ENCODE assay signal across 22 cellular contexts in the genomic region with DNA sequence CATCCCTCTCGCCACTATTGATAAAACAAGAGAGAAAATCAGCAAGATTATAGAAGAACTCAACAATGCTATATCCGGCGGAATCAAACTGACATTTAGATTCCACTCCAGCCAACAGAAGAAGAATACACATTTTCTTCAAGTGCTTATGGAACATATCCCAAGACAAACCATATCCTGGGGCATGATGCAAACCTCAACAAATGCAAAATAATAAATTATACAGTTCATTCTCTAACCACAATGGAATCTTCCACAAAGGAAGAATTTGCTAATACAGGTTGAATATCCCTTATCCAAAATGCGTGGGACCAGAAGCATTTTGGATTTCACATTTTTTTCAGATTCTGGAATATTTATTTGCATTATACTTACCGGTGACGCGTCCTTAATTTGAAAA. TPM values are rescaled to one million over a fixed set of nuclear protein-coding genes. Genes with fewer than 3 reads are reported as not detected.
A peak's percentile ranks its signal among the peaks of the same experiment; 100 is the strongest.
DNase-seq lines count a peak whose midpoint lies in the region; ATAC-seq, FAIRE-seq and TF ChIP-seq lines count a peak whose summit lies in the region.
"Had no signal": no experiment of that assay in that cellular context is flagged by ENCODE, and none has a peak within 500 bp of the region (broad histone marks: within the 10 kb centered on the region; RNA-seq: fewer than 3 reads in every experiment).

No MANE protein-coding gene starts in this region.

- H3K79me1 ChIP-seq in IMR-90 (ENCODE audit: low read depth in 1 of 2, low read length in 2 of 2) = no peaks in the 10 kb centered on the region

- H3K27me3 ChIP-seq in SK-N-SH (ENCODE audit: insufficient read depth) (no peaks in the 10 kb centered on the region), IMR-90 (ENCODE audit: control insufficient read depth, insufficient read depth, low read length) (peaks cover 16% of the 10 kb centered on the region), astrocyte (ENCODE audit: insufficient read depth, low read length) (peaks cover 6% of the 10 kb centered on the region)

- H3K27ac ChIP-seq in SK-N-SH (ENCODE audit: low read depth in 2 of 2, low read length in 1 of 2) = no peak overlapping the region
- no peak overlapping the region for H3K27ac ChIP-seq in IMR-90 (ENCODE audit: insufficient read depth, low read length)
- H3K27ac ChIP-seq in astrocyte (ENCODE audit: low read depth, low read length) = no peak overlapping the region
- H3K27ac ChIP-seq: 22Rv1, HL-60 had no signal

- no peaks in the 10 kb centered on the region for H3K9me2 ChIP-seq in SK-N-SH

- no peak overlapping the region for H3K18ac ChIP-seq in IMR-90 (ENCODE audit: low read depth, low read length)

- H3K36me3 Mint-ChIP-seq in astrocyte (ENCODE audit: low read depth, unreplicated experiment) = no peaks in the 10 kb centered on the region
- H3K36me3 Mint-ChIP-seq: CD4-positive, CD25-positive, alpha-beta regulatory T cell; CD8-positive, alpha-beta memory T cell had no signal

- peaks cover 24% of the 10 kb centered on the region for H3K27me3 Mint-ChIP-seq in astrocyte (ENCODE audit: low read depth, unreplicated experiment)

- BruUV-seq in IMR-90 (replicated peaks; lab: Mats Ljungman, UMichigan) = no TSS peak

- no peak overlapping the region for H2AK5ac ChIP-seq in IMR-90 (ENCODE audit: low read depth, low read length)

- H3K56ac ChIP-seq in IMR-90 (ENCODE audit: extremely low read depth, insufficient read depth, low read length) = no peak overlapping the region

- peak in 1 of 2 experiments; percentile 55; a peak in 1 of 4 replicates for TF ChIP-seq EP300 in SK-N-SH (IDR thresholded peaks at IDR 0.05; ENCODE audit: borderline replicate concordance in 1 of 2, low read depth in 1 of 2, low read length in 1 of 2)

- no peak overlapping the region for H3K27ac Mint-ChIP-seq in astrocyte (ENCODE audit: unreplicated experiment)
- H3K27ac Mint-ChIP-seq: CD4-positive, CD25-positive, alpha-beta regulatory T cell; CD8-positive, alpha-beta memory T cell; GM23338 had no signal

- H2BK120ac ChIP-seq in IMR-90 (ENCODE audit: low read depth, low read length) = no peak overlapping the region

- 87% methylated on average over 7 of the region's 7 CpGs for WGBS in SK-N-SH (ENCODE audit: low lambda C conversion rate)
- WGBS in IMR-90 (ENCODE audit: extremely low coverage in 2 of 2, insufficient read length in 1 of 2), 2 experiments = no CpG with 5 or more reads among the region's 7 CpGs
- WGBS in lower leg skin, 2 donors = 70 to 82% methylated on average over 7 of the region's 7 CpGs

- dilution Hi-C loops in IMR-90 (cut with HindIII; ENCODE audit: low sequenced_read_pairs, unreplicated experiment) = no loop called here

- H2BK15ac ChIP-seq in IMR-90 (ENCODE audit: low read depth, low read length) = no peak overlapping the region

- H2BK5ac ChIP-seq in IMR-90 (ENCODE audit: low read depth, low read length, poor library complexity, severe bottlenecking) = no peak overlapping the region

- H3K4me3 ChIP-seq in SK-N-SH (ENCODE audit: low read depth in 2 of 2, low read length in 1 of 2) (no peak overlapping the region), IMR-90 (ENCODE audit: insufficient read depth, low read depth, low read length) (no peak overlapping the region), astrocyte (ENCODE audit: insufficient read depth, low read depth, low read length) (no peak overlapping the region), lower leg skin (ENCODE audit: low read depth, poor library complexity, severe bottlenecking) (no peak overlapping the region)
- H3K4me3 ChIP-seq: GM12878, GM23338, K562 had no signal

- H3K4ac ChIP-seq in IMR-90 (ENCODE audit: low read depth, low read length) = no peak overlapping the region

- DNase-seq in SK-N-SH = no peak
- peak; percentile 7 for DNase-seq in IMR-90
- DNase-seq in astrocyte (ENCODE audit: low read depth) = peak; percentile 82
- DNase-seq in lower leg skin (ENCODE audit: low spot score in 2 of 2) = no peak
- no peak for DNase-seq in islet precursor cell
- DNase-seq: BE2C; C1 segment of cervical spinal cord; CD4-positive, CD25-positive, alpha-beta regulatory T cell; CD8-positive, alpha-beta memory T cell; COR-L47; DMS 273 treated with DMSO at 0.1 percent for 48 hours; DMS53; GF-D8; HCEC 1CT had no signal

- H3K9me1 ChIP-seq in IMR-90 (ENCODE audit: insufficient read depth, low read length) = no peaks in the 10 kb centered on the region

- TF ChIP-seq CTCF in SK-N-SH (IDR thresholded peaks at IDR 0.05) = no peak
- TF ChIP-seq CTCF in IMR-90 (conservative IDR thresholded peaks at IDR 0.05; ENCODE audit: low read depth, low read length) = no peak
- no peak for TF ChIP-seq CTCF in astrocyte (IDR thresholded peaks at IDR 0.05; ENCODE audit: insufficient read depth, low read depth, low read length)
- no peak for TF ChIP-seq CTCF in lower leg skin (IDR thresholded peaks at IDR 0.05)

- H3K79me2 ChIP-seq in SK-N-SH (ENCODE audit: insufficient read depth) = no peaks in the 10 kb centered on the region
- no peaks in the 10 kb centered on the region for H3K79me2 ChIP-seq in astrocyte (ENCODE audit: insufficient read depth, low read length)

- no peak overlapping the region for H2BK20ac ChIP-seq in IMR-90 (ENCODE audit: low read depth, low read length)

- no peaks in the 10 kb centered on the region for H3K4me1 Mint-ChIP-seq in astrocyte (ENCODE audit: low read depth, unreplicated experiment)
- H3K4me1 Mint-ChIP-seq: GM23338 had no signal

- H3K14ac ChIP-seq in IMR-90 (replicated peaks; ENCODE audit: low read depth, low read length) = no peak overlapping the region

- TF ChIP-seq RAD21 in SK-N-SH (IDR thresholded peaks at IDR 0.05; ENCODE audit: low read length) = no peak
- TF ChIP-seq RAD21 in IMR-90 (IDR thresholded peaks at IDR 0.05; ENCODE audit: low read length) = no peak

- no peak for FAIRE-seq in astrocyte (lab: Jason Lieb, UNC)
- FAIRE-seq: GM12878, H54, K562 had no signal

- H2AFZ ChIP-seq in SK-N-SH (ENCODE audit: low read depth) (no peak overlapping the region), IMR-90 (replicated peaks; ENCODE audit: low read length, poor library complexity) (no peak overlapping the region), astrocyte (ENCODE audit: low read depth, low read length) (no peak overlapping the region)
- H2AFZ ChIP-seq: GM23338 had no signal

- peaks cover 6% of the 10 kb centered on the region for H3F3A ChIP-seq in SK-N-SH (replicated peaks; ENCODE audit: insufficient read depth)

- H4K5ac ChIP-seq in IMR-90 (ENCODE audit: low read depth, low read length) = no peak overlapping the region

- H4K20me1 ChIP-seq in SK-N-SH (ENCODE audit: insufficient read depth) (no peaks in the 10 kb centered on the region), IMR-90 (ENCODE audit: insufficient read depth, low read length) (no peaks in the 10 kb centered on the region), astrocyte (ENCODE audit: insufficient read depth, low read length) (no peaks in the 10 kb centered on the region)

- no peak overlapping the region for H4K8ac ChIP-seq in IMR-90 (ENCODE audit: low read depth in 2 of 2, low read length in 2 of 2)

- CTCF ChIA-PET in SK-N-SH (lab: Yijun Ruan, JAX) = interaction anchor here (1.2 kb wide), 1 partner anchor 23 kb away, joined by 3 read pairs; no protein-coding TSS in a partner anchor
- CTCF ChIA-PET in IMR-90 (lab: Yijun Ruan, JAX) = interaction anchor here (1.1 kb wide), 1 partner anchor 19 kb away, joined by 5 read pairs; no protein-coding TSS in a partner anchor

- no peak overlapping the region for H2AK9ac ChIP-seq in IMR-90 (replicated peaks; ENCODE audit: low read depth, low read length, poor library complexity)

- H3K4me3 Mint-ChIP-seq in astrocyte (ENCODE audit: unreplicated experiment) = no peak overlapping the region
- H3K4me3 Mint-ChIP-seq: CD4-positive, CD25-positive, alpha-beta regulatory T cell; CD8-positive, alpha-beta memory T cell; GM23338 had no signal

- H3K36me3 ChIP-seq in SK-N-SH (replicated peaks in 1 of 2; ENCODE audit: control insufficient read depth in 1 of 2, insufficient read depth in 2 of 2, low read length in 1 of 2) = no peaks in the 10 kb centered on the region
- no peaks in the 10 kb centered on the region for H3K36me3 ChIP-seq in IMR-90 (ENCODE audit: control insufficient read depth, insufficient read depth, low read length)
- no peaks in the 10 kb centered on the region for H3K36me3 ChIP-seq in astrocyte (ENCODE audit: insufficient read depth, low read length)
- H3K36me3 ChIP-seq: BE2C had no signal

- H4K91ac ChIP-seq in IMR-90 (ENCODE audit: insufficient read depth, low read depth, low read length) = no peak overlapping the region

- H3K9me3 ChIP-seq in SK-N-SH (no peaks in the 10 kb centered on the region), IMR-90 (ENCODE audit: control insufficient read depth, insufficient read depth, low read length) (no peaks in the 10 kb centered on the region), astrocyte (ENCODE audit: insufficient read depth, low read depth, low read length) (no peaks in the 10 kb centered on the region)
- H3K9me3 ChIP-seq: BE2C had no signal

- in situ Hi-C loops in IMR-90 (cut with MboI; ENCODE audit: low sequenced_read_pairs) = no loop called here

- H3K9me3 Mint-ChIP-seq in astrocyte (ENCODE audit: unreplicated experiment) = no peaks in the 10 kb centered on the region
- H3K9me3 Mint-ChIP-seq: CD8-positive, alpha-beta memory T cell had no signal

- no peak for ATAC-seq in SK-N-SH treated with all-trans-retinoic acid at 6 μM for 48 hours
- ATAC-seq in IMR-90 (ENCODE audit: low read depth) = no peak
- ATAC-seq in GM18517 (IDR thresholded peaks at IDR 0.05; ENCODE audit: unreplicated experiment) = no peak
- ATAC-seq: GM12878, K562 had no signal

- POLR2A ChIA-PET in SK-N-SH (lab: Yijun Ruan, JAX) (no interaction called here), IMR-90 (lab: Charles Lee; ENCODE audit: unreplicated experiment) (no interaction called here)

- TF ChIP-seq POLR2A in IMR-90 (IDR thresholded peaks at IDR 0.05; ENCODE audit: low read depth, low read length) (no peak), lower leg skin (IDR thresholded peaks at IDR 0.05) (no peak)

- H3K23ac ChIP-seq in IMR-90 (ENCODE audit: low read depth, low read length) = no peak overlapping the region

- H3K4me1 ChIP-seq in SK-N-SH (ENCODE audit: control insufficient read depth in 1 of 2, insufficient read depth in 2 of 2, low read depth in 1 of 2, low read length in 1 of 2) (peaks cover 0 to 11% of the 10 kb centered on the region in 2 experiments; a peak in 1 of 4 replicates), IMR-90 (ENCODE audit: control insufficient read depth, insufficient read depth, low read length) (no peaks in the 10 kb centered on the region), astrocyte (ENCODE audit: insufficient read depth, low read length) (no peaks in the 10 kb centered on the region)
- H3K4me1 ChIP-seq: BE2C had no signal

- H3K9ac ChIP-seq in SK-N-SH (no peak overlapping the region), IMR-90 (ENCODE audit: low read depth, low read length) (no peak overlapping the region), astrocyte (ENCODE audit: low read length) (no peak overlapping the region)

- intact Hi-C loops in IMR-90 (cut with micrococcal nuclease) = no loop called here
- intact Hi-C loops in lower leg skin (cut with DNase I; ENCODE audit: low total_unique reads) = no loop called here

- H3K4me2 ChIP-seq in SK-N-SH (no peak overlapping the region), IMR-90 (ENCODE audit: low read depth, low read length) (no peak overlapping the region), astrocyte (ENCODE audit: low read length) (no peak overlapping the region)
- H3K4me2 ChIP-seq: GM23338 had no signal

RNA-seq across cellular contexts. Expression of gene YPEL5, which starts 51.4 kb away (rescaled TPM):
- polyA plus RNA-seq in SK-N-SH (2012; rRNA removed) (60.5 and 81.6 TPM in 2 replicates), IMR-90 (2012; rRNA removed) (49.6 and 62.6 TPM in 2 replicates)
- polyA plus RNA-seq in SK-N-SH (2012; cell fraction: cytosol; rRNA removed) = 74.0 and 87.5 TPM in 2 replicates
- 59.0 and 95.1 TPM in 2 replicates for polyA plus RNA-seq in SK-N-SH (2012; cell fraction: nucleus; rRNA removed)
- total RNA-seq in IMR-90 (2012; rRNA removed) (40.7 and 54.7 TPM in 2 replicates), astrocyte (149 and 162 TPM in 2 replicates), lower leg skin (100 to 1,000 TPM in 1 of 4 donors, 10 to 100 TPM in 3; 75.3 to 108 (median 84.3) TPM)
- 14.5 and 14.6 TPM in 2 replicates for polyA plus RNA-seq in IMR-90 (2012; cell fraction: cytosol; rRNA removed)
- polyA plus RNA-seq in IMR-90 (2012; cell fraction: nucleus; rRNA removed; ENCODE audit: low replicate concordance) = 7.3 and 43.8 TPM in 2 replicates

Comparison
In these comparisons a context has a peak if more than half of its experiments do, and no peak if none do; other contexts are left out.
1. DNase-seq: peak in IMR-90 (single experiment) and astrocyte (single experiment); none in SK-N-SH (single experiment), lower leg skin (0 of 2) and islet precursor cell (single experiment).